9 cellular contexts compared by ENCODE assay signal in the genomic region with DNA sequence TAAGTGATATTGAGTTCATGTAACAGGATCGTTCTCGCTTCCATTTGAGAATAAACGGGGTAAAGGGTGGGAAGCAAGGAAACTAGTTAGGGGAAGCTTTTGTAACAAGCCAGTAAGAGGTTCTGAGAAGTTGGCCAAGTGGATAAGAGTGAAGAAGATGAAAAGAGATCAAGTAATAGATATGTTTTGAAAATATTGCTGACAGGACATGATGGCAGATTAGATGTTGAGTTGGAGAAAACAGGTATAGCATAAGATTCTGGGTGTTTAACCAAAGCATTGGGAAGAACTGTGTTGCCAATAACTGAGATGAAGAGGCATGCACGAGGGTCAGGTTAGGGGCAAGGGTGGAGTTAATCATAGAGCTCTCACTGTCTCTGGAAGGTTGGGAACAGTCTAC.
"Had no signal": no experiment of that assay in that cellular context is flagged by ENCODE, and none has a peak within 500 bp of the region (broad histone marks: within the 10 kb centered on the region; RNA-seq: fewer than 3 reads in every experiment).

No MANE protein-coding gene starts in this region.

- H3K36me3 Mint-ChIP-seq: IgD-negative memory B cell had no signal

- H3K27ac ChIP-seq: GM23248, HL-60 had no signal

- H3K4me1 ChIP-seq: HAP-1 had no signal

- H3K4me3 ChIP-seq: GM23248, HAP-1 had no signal

- H3K4me3 Mint-ChIP-seq: HFFc6, IgD-negative memory B cell had no signal

- H3K9ac ChIP-seq: GM23248 had no signal

- ATAC-seq: HCT116 had no signal

- H3K27ac Mint-ChIP-seq: HFFc6, IgD-negative memory B cell had no signal

- H3K27me3 Mint-ChIP-seq: IgD-negative memory B cell had no signal

- DNase-seq: GM23248, GOT3, H7, HFFc6, KG1 had no signal

- H2AFZ ChIP-seq: GM23248 had no signal

- H3K36me3 ChIP-seq: HAP-1 had no signal

- H3K4me1 Mint-ChIP-seq: IgD-negative memory B cell had no signal

- H3K9me3 ChIP-seq: HAP-1 had no signal
